ENCODE assay signal across 24 cellular contexts in the genomic region with DNA sequence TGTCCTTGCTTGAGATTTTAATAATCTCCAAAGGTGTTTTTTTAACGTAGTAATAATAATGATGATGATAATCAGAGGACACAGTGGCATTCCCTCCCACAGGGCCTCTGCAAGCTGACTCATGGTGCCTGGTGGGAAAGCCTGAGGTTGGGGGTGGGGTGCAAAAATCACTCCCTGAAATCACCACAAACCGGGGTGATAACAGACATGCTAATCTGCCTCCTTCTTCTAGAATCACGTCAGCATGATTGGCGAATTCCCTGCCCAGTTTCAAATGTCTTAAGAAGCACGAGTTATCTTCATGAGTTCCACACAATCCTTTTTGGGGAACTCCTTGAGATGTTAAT.
"Had no signal": no experiment of that assay in that cellular context is flagged by ENCODE, and none has a peak within 500 bp of the region (broad histone marks: within the 10 kb centered on the region; RNA-seq: fewer than 3 reads in every experiment).

No MANE protein-coding gene starts in this region.

- H3K27ac ChIP-seq: hepatocyte, left lung, ovary, right atrium auricular region, right lobe of liver, tibial nerve, uterus had no signal

- FAIRE-seq: islet of Langerhans, kidney had no signal

- H3K4me2 ChIP-seq: hepatocyte, smooth muscle cell had no signal

- H3K4me3 ChIP-seq: hepatocyte, left lung, lung, mucosa of descending colon, ovary, right atrium auricular region, right lobe of liver, smooth muscle cell, tibial nerve, uterus had no signal

- H2AFZ ChIP-seq: hepatocyte had no signal

- H3K79me2 ChIP-seq: hepatocyte had no signal

- ATAC-seq: left colon; left lung; mucosa of descending colon; naive thymus-derived CD4-positive, alpha-beta T cell; natural killer cell treated with Interleukin-12 subunit alpha and Interleukin-12 subunit beta and Interleukin-15 and Interleukin-18, amount 100 ng/mL, for 72 hours; right lobe of liver; stimulated activated memory B cell treated with anti-CD40 and anti-IgM and Interleukin-4, amounts not matched to agents 10 μg/mL and 1 μg/mL and 100 μg/mL, for 72 hours; stimulated activated naive CD8-positive, alpha-beta T cell treated with anti-CD3 and anti-CD28 coated beads, Interleukin-15, amount 100 ng/mL, for 72 hours had no signal

- DNase-seq: immature natural killer cell; kidney; left colon; left lung; midbrain; mucosa of descending colon; naive thymus-derived CD4-positive, alpha-beta T cell; ovary; right lobe of liver; stimulated activated CD4-positive, alpha-beta T cell treated with anti-CD3 and anti-CD28 coated beads, Interleukin-1b, Interleukin-23, amount 100 ng/mL, for 48 hours; stimulated activated CD4-positive, alpha-beta T cell treated with anti-CD3 and anti-CD28 coated beads, Interleukin-2, amount 100 ng/mL, for 48 hours; stimulated activated CD4-positive, alpha-beta T cell treated with anti-CD3 and anti-CD28 coated beads, Interleukin-4, amount 100 ng/mL, for 4 hours; stimulated activated CD8-positive, alpha-beta memory T cell treated with anti-CD3 and anti-CD28 coated beads, Interleukin-4, amount 100 ng/mL, for 48 hours; stimulated activated naive CD4-positive, alpha-beta T cell treated with Interleukin-2 at 50 U/mL for 16 hours; stimulated activated naive CD8-positive, alpha-beta T cell treated with anti-CD3 and anti-CD28 coated beads, Interleukin-15, amount 100 ng/mL, for 72 hours; uterus had no signal

- H3K36me3 ChIP-seq: left lung, ovary, right atrium auricular region, right lobe of liver, tibial nerve, uterus had no signal

- H3K27me3 ChIP-seq: ovary, right atrium auricular region, right lobe of liver, uterus had no signal

- H3K9me3 ChIP-seq: left lung, mucosa of descending colon, ovary, right atrium auricular region, right lobe of liver, tibial nerve, uterus had no signal

- H3K4me1 ChIP-seq: left lung, right atrium auricular region, right lobe of liver, tibial nerve, uterus had no signal
